8 cellular contexts compared by ENCODE assay signal in the genomic region with DNA sequence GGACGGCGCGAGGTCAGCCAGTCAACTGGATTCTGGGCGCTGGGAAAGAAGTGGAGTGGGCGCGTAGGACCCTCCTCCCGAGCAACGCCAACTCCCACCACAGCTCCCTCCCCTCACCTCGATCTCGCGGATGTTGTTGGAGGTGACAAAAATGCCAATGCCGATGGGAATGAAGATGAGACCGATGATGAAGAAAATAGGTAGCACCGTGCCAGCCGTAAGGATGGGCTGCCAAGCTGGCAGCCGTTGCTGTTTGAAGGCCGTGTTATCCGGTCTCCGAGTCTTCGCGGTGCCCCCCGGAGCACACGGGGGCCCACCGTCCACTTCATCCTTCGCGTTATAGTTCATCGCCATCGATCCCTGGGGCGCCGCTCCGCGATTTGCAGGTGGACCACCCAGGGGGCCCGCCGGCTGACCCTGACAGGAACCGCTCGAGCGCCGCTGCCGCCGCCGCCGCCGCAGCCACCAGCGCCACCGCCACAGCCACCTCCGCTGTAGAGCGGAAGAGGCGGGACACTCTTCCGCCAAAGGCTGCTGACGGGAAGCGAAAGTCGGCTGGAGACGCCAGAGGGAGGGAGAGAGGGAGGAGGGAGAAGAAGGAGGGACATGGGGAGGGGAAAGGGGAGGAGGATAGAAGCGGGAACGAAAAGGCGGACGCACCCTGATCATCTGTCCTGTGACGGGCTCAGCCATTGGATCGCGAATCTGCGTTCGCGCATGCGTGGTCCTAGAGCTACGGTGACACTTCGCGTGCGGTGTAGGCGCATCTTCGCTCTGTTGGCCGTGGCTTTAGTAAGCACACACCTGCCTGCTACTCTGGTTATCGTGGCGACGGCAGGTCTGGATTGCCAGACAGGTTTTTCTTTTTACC. TPM values are rescaled to one million over a fixed set of nuclear protein-coding genes. Genes with fewer than 3 reads are reported as not detected.
DNase-seq lines count a peak whose midpoint lies in the region; ATAC-seq and TF ChIP-seq lines count a peak whose summit lies in the region.

A gene (minus strand): TSS at position 508 of the 871 bp plus-strand sequence. CDS start 154 bp downstream, at position 354.

- H3K27me3 Mint-ChIP-seq in natural killer cell treated with Interleukin-12 subunit alpha and Interleukin-12 subunit beta and Interleukin-15 and Interleukin-18, amount 100 ng/mL, for 72 hours = no peaks in the 10 kb centered on the region

- peak; percentile 99 to 100 for ATAC-seq in natural killer cell treated with Interleukin-12 subunit alpha and Interleukin-12 subunit beta and Interleukin-15 and Interleukin-18, amount 100 ng/mL, for 72 hours
- ATAC-seq in stimulated activated naive CD8-positive, alpha-beta T cell treated with anti-CD3 and anti-CD28 coated beads, Interleukin-15, Interleukin-2, amounts not matched to agents 100 U/mL and 50 U/mL, for 24 hours = peak; percentile 98

- no peaks in the 10 kb centered on the region for H3K9me3 ChIP-seq in HAP-1
- H3K9me3 ChIP-seq in MG63 = no peaks in the 10 kb centered on the region

- in situ Hi-C loops in G401 (cut with HindIII; ENCODE audit: low sequenced_read_pairs) = no loop called here
- in situ Hi-C loops in HAP-1 (cut with MboI; ENCODE audit: low sequenced_read_pairs) = no loop called here

- no peak within 1 kb of the TSS for H3K27ac Mint-ChIP-seq in natural killer cell treated with Interleukin-12 subunit alpha and Interleukin-12 subunit beta and Interleukin-15 and Interleukin-18, amount 100 ng/mL, for 72 hours

- peak; percentile 100 for DNase-seq in G401 (ENCODE audit: low spot score)
- peak; percentile 97 to 99 for DNase-seq in HAP-1 (ENCODE audit: low spot score in 2 of 2)
- peak; percentile 97 for DNase-seq in MG63
- DNase-seq in SHP77 (lab: John Stamatoyannopoulos, UW) = peak; percentile 97 to 98
- peak; percentile 95 for DNase-seq in activated effector memory CD4-positive, alpha-beta T cell treated with Interleukin-2 at 50 U/mL for 16 hours
- peak; percentile 99 for DNase-seq in fibroblast of the aortic adventitia (ENCODE audit: low read depth)
- DNase-seq in natural killer cell treated with Interleukin-12 subunit alpha and Interleukin-12 subunit beta and Interleukin-15 and Interleukin-18, amount 100 ng/mL, for 72 hours (ENCODE audit: low spot score) = peak; percentile 98
- DNase-seq in stimulated activated naive CD8-positive, alpha-beta T cell treated with anti-CD3 and anti-CD28 coated beads, Interleukin-15, Interleukin-2, amounts not matched to agents 100 U/mL and 50 U/mL, for 24 hours = peak; percentile 95

- H3K36me3 Mint-ChIP-seq in natural killer cell treated with Interleukin-12 subunit alpha and Interleukin-12 subunit beta and Interleukin-15 and Interleukin-18, amount 100 ng/mL, for 72 hours = no peaks in the 10 kb centered on the region

- no peaks in the 10 kb centered on the region for H3K27me3 ChIP-seq in HAP-1 (ENCODE audit: low read depth)
- no peaks in the 10 kb centered on the region for H3K27me3 ChIP-seq in MG63

- H3K36me3 ChIP-seq in HAP-1 (replicated peaks) (no peaks in the 10 kb centered on the region), MG63 (0 out of 2 replicates have a peak, but pooled peaks cover 5% of the 10 kb centered on the region)

- H3K9me3 Mint-ChIP-seq in natural killer cell treated with Interleukin-12 subunit alpha and Interleukin-12 subunit beta and Interleukin-15 and Interleukin-18, amount 100 ng/mL, for 72 hours = no peaks in the 10 kb centered on the region

- TF ChIP-seq CTCF in fibroblast of the aortic adventitia (IDR thresholded peaks at IDR 0.05; ENCODE audit: insufficient read depth, low read length) = no peak

- H3K4me1 Mint-ChIP-seq in natural killer cell treated with Interleukin-12 subunit alpha and Interleukin-12 subunit beta and Interleukin-15 and Interleukin-18, amount 100 ng/mL, for 72 hours (ENCODE audit: low read depth in 2 of 2) = peaks cover 16 to 28% of the 10 kb centered on the region in 2 donors

- no peak within 1 kb of the TSS for H3K4me3 Mint-ChIP-seq in natural killer cell treated with Interleukin-12 subunit alpha and Interleukin-12 subunit beta and Interleukin-15 and Interleukin-18, amount 100 ng/mL, for 72 hours

- H3K4me3 ChIP-seq in HAP-1 (peak within 1 kb of the TSS; percentile 83), MG63 (peak within 1 kb of the TSS; percentile 89), fibroblast of the aortic adventitia (ENCODE audit: low read depth, low read length) (peak within 1 kb of the TSS; percentile 88)

- H3K4me1 ChIP-seq in HAP-1 = peaks cover 48% of the 10 kb centered on the region

RNA-seq across cellular contexts. Expression of the gene that starts here (rescaled TPM):
- total RNA-seq in G401 (2014; rRNA removed; shearing (Covaris generic)) = 26.7 and 44.2 TPM in 2 replicates
- total RNA-seq in MG63 (2014; rRNA removed; shearing (Covaris generic); ENCODE audit: low replicate concordance) = 73.1 and 113 TPM in 2 replicates
- total RNA-seq in fibroblast of the aortic adventitia (ENCODE audit: low replicate concordance) = 93.9 and 136 TPM in 2 replicates
- 10 to 100 TPM; 60.6 to 81.4 TPM for total RNA-seq in natural killer cell treated with Interleukin-12 subunit alpha and Interleukin-12 subunit beta and Interleukin-15 and Interleukin-18, amount 100 ng/mL, for 72 hours

Comparison
In these comparisons a context has a peak if more than half of its experiments do, and no peak if none do; other contexts are left out.
1. Peak in every context shown above with its lines: DNase-seq, ATAC-seq and H3K4me3 ChIP-seq.